16 cellular contexts compared by ENCODE assay signal in the genomic region with DNA sequence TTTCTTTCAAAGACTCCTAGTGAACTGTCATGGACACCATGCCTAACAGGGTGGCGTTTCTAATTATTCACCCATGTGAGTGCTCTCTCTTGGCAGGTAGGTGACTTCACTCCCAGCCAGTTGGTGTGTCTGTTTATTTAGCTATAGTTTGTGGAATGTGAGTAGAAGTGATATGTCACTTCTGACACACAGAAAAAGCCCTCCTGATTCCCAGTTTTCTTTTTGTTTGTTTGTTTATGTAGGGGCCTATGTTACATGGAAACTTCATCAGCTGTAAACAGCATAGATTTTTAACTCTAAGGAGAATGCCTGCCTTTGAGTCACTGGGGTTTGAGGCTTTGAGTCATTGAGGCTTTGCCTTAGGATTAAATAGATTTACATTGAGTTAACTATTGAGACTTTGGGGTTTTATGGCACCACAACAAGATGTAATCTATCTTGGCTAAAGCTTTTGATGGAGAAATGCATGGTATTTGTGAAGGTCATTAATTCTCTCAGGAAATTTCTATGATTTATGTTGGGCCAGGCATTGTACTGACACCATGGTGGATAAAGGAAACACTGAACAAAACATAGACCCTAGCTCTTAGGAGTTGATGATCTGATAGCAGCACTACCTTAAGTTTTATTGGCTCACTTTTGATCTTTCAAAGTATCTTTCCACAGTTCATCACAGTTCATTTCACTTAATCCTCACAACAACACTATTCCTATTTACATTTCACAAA. TPM values are rescaled to one million over a fixed set of nuclear protein-coding genes. Genes with fewer than 3 reads are reported as not detected.
DNase-seq lines count a peak whose midpoint lies in the region; ATAC-seq and TF ChIP-seq lines count a peak whose summit lies in the region.
"Had no signal": no experiment of that assay in that cellular context is flagged by ENCODE, and none has a peak within 500 bp of the region (broad histone marks: within the 10 kb centered on the region; RNA-seq: fewer than 3 reads in every experiment).

No MANE protein-coding gene starts in this region.

- intact Hi-C loops in natural killer cell (cut with micrococcal nuclease): no loop called here

- H3K4me1 Mint-ChIP-seq in mesothelial cell of epicardium: peaks cover 31% of the 10 kb centered on the region
- no peaks in the 10 kb centered on the region for H3K4me1 Mint-ChIP-seq in T-helper 17 cell
- H3K4me1 Mint-ChIP-seq in natural killer cell: no peaks in the 10 kb centered on the region

- H3K9me3 ChIP-seq in T-helper 17 cell (ENCODE audit: control insufficient read depth, low read length, poor library complexity, severe bottlenecking): no peaks in the 10 kb centered on the region
- H3K9me3 ChIP-seq: BE2C, prostate gland had no signal

- H3K27ac Mint-ChIP-seq in mesothelial cell of epicardium (peak overlapping the region; percentile 57), T-helper 17 cell (no peak overlapping the region), natural killer cell (no peak overlapping the region)
- H3K27ac Mint-ChIP-seq: activated CD8-positive, alpha-beta T cell treated with anti-CD3 and anti-CD28 coated beads, Interleukin-2, amount 10 ng/mL, durations not matched to agents 7 days and 5 days; brain had no signal

- DNase-seq in GM04503 (ENCODE audit: low read depth) (peak; percentile 30), NCI-H226 (peak; percentile 12), dedifferentiated amniotic fluid mesenchymal stem cell (ENCODE audit: extremely low spot score) (peak; percentile 58), mesothelial cell of epicardium (ENCODE audit: low spot score in 2 of 2, unreplicated experiment in 2 of 2) (no peak), CD1c-positive myeloid dendritic cell (ENCODE audit: extremely low spot score) (no peak), OCI-M2 (lab: John Stamatoyannopoulos, UW; ENCODE audit: unreplicated experiment) (no peak), T-helper 17 cell (no peak), natural killer cell (no peak)
- DNase-seq: activated CD8-positive, alpha-beta T cell treated with anti-CD3 and anti-CD28 coated beads, Interleukin-2, amount 10 ng/mL, durations not matched to agents 7 days and 5 days; BE2C; DMS79 treated with DMSO at 0.1 percent for 48 hours; foreskin melanocyte; NCI-H524 treated with DMSO at 0.1 percent for 48 hours; Right ventricle myocardium superior had no signal

- H3K4me3 Mint-ChIP-seq in mesothelial cell of epicardium (no peak overlapping the region), T-helper 17 cell (no peak overlapping the region), natural killer cell (no peak overlapping the region)
- H3K4me3 Mint-ChIP-seq: activated CD8-positive, alpha-beta T cell treated with anti-CD3 and anti-CD28 coated beads, Interleukin-2, amount 10 ng/mL, durations not matched to agents 7 days and 5 days; brain had no signal

- no peak for TF ChIP-seq CTCF in mesothelial cell of epicardium (IDR thresholded peaks at IDR 0.05; ENCODE audit: unreplicated experiment)
- TF ChIP-seq CTCF in natural killer cell (IDR thresholded peaks at IDR 0.05): no peak

- H3K9me3 Mint-ChIP-seq in mesothelial cell of epicardium (peaks cover 15% of the 10 kb centered on the region), natural killer cell (peaks cover 2 to 6% of the 10 kb centered on the region in 2 donors)

- H3K27me3 Mint-ChIP-seq in mesothelial cell of epicardium (ENCODE audit: low read depth): no peaks in the 10 kb centered on the region
- peaks cover 7% of the 10 kb centered on the region for H3K27me3 Mint-ChIP-seq in T-helper 17 cell
- no peaks in the 10 kb centered on the region for H3K27me3 Mint-ChIP-seq in natural killer cell (ENCODE audit: low read depth in 2 of 2)
- H3K27me3 Mint-ChIP-seq: brain had no signal

- ATAC-seq in T-helper 17 cell (no peak), natural killer cell (no peak)
- ATAC-seq: activated CD8-positive, alpha-beta T cell treated with anti-CD3 and anti-CD28 coated beads, Interleukin-2, amount 10 ng/mL, durations not matched to agents 7 days and 5 days had no signal

- H3K36me3 Mint-ChIP-seq in mesothelial cell of epicardium: peaks cover 6% of the 10 kb centered on the region
- H3K36me3 Mint-ChIP-seq in T-helper 17 cell (ENCODE audit: low read depth): no peaks in the 10 kb centered on the region
- peaks cover 7% of the 10 kb centered on the region for H3K36me3 Mint-ChIP-seq in natural killer cell

RNA-seq across cellular contexts. Expression of a gene that starts 45.3 kb away (rescaled TPM):
- 58.4 to 59.7 TPM (median 59.0 TPM) in 3 replicates for total RNA-seq in mesothelial cell of epicardium
- total RNA-seq in T-helper 17 cell: 10 to 100 TPM; 76.5 to 81.0 TPM
- 10 to 100 TPM; 76.3 to 84.3 (median 84.1) TPM for total RNA-seq in natural killer cell

Comparison
In these comparisons a context has a peak if more than half of its experiments do, and no peak if none do; other contexts are left out.
1. DNase-seq: peak in GM04503 (single experiment), NCI-H226 (single experiment) and dedifferentiated amniotic fluid mesenchymal stem cell (single experiment); none in mesothelial cell of epicardium (0 of 2), CD1c-positive myeloid dendritic cell (single experiment), OCI-M2 (single experiment), T-helper 17 cell (0 of 3) and natural killer cell (single experiment).